Comparison of ENCODE assay signal across 8 cellular contexts in genomic region chr2:43218550-43219382, GRCh38.
DNase-seq lines count a peak whose midpoint lies in the region; ATAC-seq and TF ChIP-seq lines count a peak whose summit lies in the region.

No MANE protein-coding gene starts in this region.

- H3K27me3 ChIP-seq in iPS-15b (ENCODE audit: control insufficient read depth, insufficient read depth, low read length), result no peaks in the 10 kb centered on the region

- H3K36me3 ChIP-seq in iPS-15b (ENCODE audit: control insufficient read depth, insufficient read depth, low read length), result peaks cover 4% of the 10 kb centered on the region

- no peak for TF ChIP-seq POLR2A in GM18505 (IDR thresholded peaks at IDR 0.05; ENCODE audit: borderline replicate concordance, extremely low read depth, insufficient read depth, insufficient read length)

- H3K9me3 ChIP-seq in iPS-15b (ENCODE audit: control insufficient read depth, insufficient read depth, low read length), result no peaks in the 10 kb centered on the region

- peaks cover 31% of the 10 kb centered on the region for H3K4me1 ChIP-seq in iPS-15b (ENCODE audit: control insufficient read depth, insufficient read depth, low read length)

- H3K9ac ChIP-seq in iPS-15b (ENCODE audit: low read depth, low read length), result peak overlapping the region; percentile 43

- peak; percentile 64 to 93 (median 77) for DNase-seq in T-helper 1 cell
- peak; percentile 36 for DNase-seq in amniotic epithelial cell (ENCODE audit: low read depth)
- peak; percentile 45 for DNase-seq in stimulated activated CD4-positive, alpha-beta T cell treated with anti-CD3 and anti-CD28 coated beads, Interleukin-1b, Interleukin-23, amount 100 ng/mL, for 48 hours
- no peak for DNase-seq in NCI-H2081 (lab: John Stamatoyannopoulos, UW)

- peak; percentile 29 for ATAC-seq in GM18505 (IDR thresholded peaks at IDR 0.05; ENCODE audit: unreplicated experiment)
- ATAC-seq in HG03159 (IDR thresholded peaks at IDR 0.05; ENCODE audit: unreplicated experiment), result peak; percentile 34
- no peak for ATAC-seq in GM21515 (IDR thresholded peaks at IDR 0.05; ENCODE audit: unreplicated experiment)

- H3K4me3 ChIP-seq in iPS-15b (ENCODE audit: low read depth, low read length), result peak overlapping the region; percentile 87

Comparison
In these comparisons a context has a peak if more than half of its experiments do, and no peak if none do; other contexts are left out.
1. DNase-seq: peak in T-helper 1 cell (5 of 5), amniotic epithelial cell (single experiment) and stimulated activated CD4-positive, alpha-beta T cell treated with anti-CD3 and anti-CD28 coated beads, Interleukin-1b, Interleukin-23, amount 100 ng/mL, for 48 hours (single experiment); none in NCI-H2081 (0 of 2).